14 cellular contexts compared by ENCODE assay signal in genomic region chr17:40497704-40498103, GRCh38. TPM values are rescaled to one million over a fixed set of nuclear protein-coding genes. Genes with fewer than 3 reads are reported as not detected.
DNase-seq lines count a peak whose midpoint lies in the region; ATAC-seq and TF ChIP-seq lines count a peak whose summit lies in the region.
"Had no signal": no experiment of that assay in that cellular context is flagged by ENCODE, and none has a peak within 500 bp of the region (broad histone marks: within the 10 kb centered on the region; RNA-seq: fewer than 3 reads in every experiment).

No MANE protein-coding gene starts in this region.

- intact Hi-C loops in HCT116 (cut with micrococcal nuclease) (no loop called here), lower lobe of right lung (cut with DNase I) (no loop called here)
- intact Hi-C loops in CD4-positive, alpha-beta memory T cell (cut with micrococcal nuclease) = no loop called here

- in situ Hi-C loops in G401 (cut with HindIII; ENCODE audit: low sequenced_read_pairs) = no loop called here

- H3K4me3 Mint-ChIP-seq in CD4-positive, alpha-beta memory T cell = no peak overlapping the region
- H3K4me3 Mint-ChIP-seq: activated CD4-positive, alpha-beta T cell treated with anti-CD3 and anti-CD28 coated beads for 36 hours; activated T-helper 1 cell treated with anti-CD3 and anti-CD28 coated beads, Interleukin-12 subunit alpha, Interleukin-12 subunit beta, Interleukin-2, Interleukin-4 antibody, amounts not matched to agents 30 ng/mL and 10 ng/mL and 1 ng/mL, durations not matched to agents 14 hours and 24 hours and 36 hours had no signal

- no peak overlapping the region for H3K9ac ChIP-seq in HCT116 (ENCODE audit: low read length)

- H3K36me3 ChIP-seq in HCT116 (ENCODE audit: control insufficient read depth in 1 of 2, insufficient read depth in 2 of 2, low read length in 2 of 2) (peaks cover 19 to 28% of the 10 kb centered on the region in 2 experiments), lower lobe of right lung (no peaks in the 10 kb centered on the region), upper lobe of left lung (no peaks in the 10 kb centered on the region)
- H3K36me3 ChIP-seq in CD4-positive, alpha-beta memory T cell (ENCODE audit: insufficient read depth, low read length) = no peaks in the 10 kb centered on the region

- 87 to 93% methylated on average over 2 of the region's 2 CpGs for WGBS in upper lobe of left lung, 2 donors

- H3K9me3 ChIP-seq in HCT116 (ENCODE audit: control insufficient read depth in 1 of 2, insufficient read depth in 1 of 2, low read depth in 1 of 2, low read length in 2 of 2) (no peaks in the 10 kb centered on the region), lower lobe of right lung (no peaks in the 10 kb centered on the region), upper lobe of left lung (no peaks in the 10 kb centered on the region)
- H3K9me3 ChIP-seq in CD4-positive, alpha-beta memory T cell (ENCODE audit: control insufficient read depth in 1 of 2, low read length in 2 of 2) = no peaks in the 10 kb centered on the region

- H2AFZ ChIP-seq in HCT116 (ENCODE audit: low read depth, low read length, poor library complexity, severe bottlenecking) = no peak overlapping the region

- DNase-seq in HCT116 (ENCODE audit: low read depth, low spot score) (no peak), cardiac fibroblast (ENCODE audit: low read depth in 2 of 2) (peak; percentile 61 to 81), lower lobe of right lung (no peak), upper lobe of left lung (no peak), caudate nucleus (lab: John Stamatoyannopoulos, UW) (no peak), G401 (ENCODE audit: low spot score) (no peak)
- DNase-seq in CD4-positive, alpha-beta memory T cell = no peak
- DNase-seq: activated CD4-positive, alpha-beta T cell treated with anti-CD3 and anti-CD28 coated beads for 36 hours; OCI-M1; stimulated activated CD4-positive, alpha-beta T cell treated with anti-CD3 and anti-CD28 coated beads, Interleukin-2, amount 100 ng/mL, for 48 hours; stimulated activated naive CD4-positive, alpha-beta T cell had no signal

- TF ChIP-seq POLR2A in HCT116 (IDR thresholded peaks at IDR 0.05; ENCODE audit: borderline replicate concordance, extremely low read depth, insufficient read depth, insufficient read length) = no peak
- TF ChIP-seq POLR2A in upper lobe of left lung (IDR thresholded peaks at IDR 0.05) = no peak

- peaks cover 0 to 3% (median 0%) of the 10 kb centered on the region in 4 donors for H3K4me1 Mint-ChIP-seq in CD4-positive, alpha-beta memory T cell

- TF ChIP-seq CTCF in HCT116 (IDR thresholded peaks at IDR 0.05 in 2 of 3, conservative IDR thresholded peaks at IDR 0.05 in 1 of 3; ENCODE audit: borderline replicate concordance in 1 of 3, insufficient read depth in 1 of 3, low read depth in 2 of 3, low read length in 2 of 3) (no peak), cardiac fibroblast (IDR thresholded peaks at IDR 0.05; ENCODE audit: low read depth, low read length) (no peak), lower lobe of right lung (IDR thresholded peaks at IDR 0.05) (no peak), upper lobe of left lung (IDR thresholded peaks at IDR 0.05) (no peak)

- no TSS peak for BruUV-seq in HCT116 (replicated peaks; lab: Mats Ljungman, UMichigan)

- ATAC-seq in HCT116 (no peak), lower lobe of right lung (no peak), upper lobe of left lung (ENCODE audit: low FRiP score in 2 of 2) (peak in 1 of 2 donors; percentile 23)
- ATAC-seq: activated CD4-positive, alpha-beta T cell treated with anti-CD3 and anti-CD28 coated beads for 36 hours had no signal

- peaks cover 61% of the 10 kb centered on the region for H3K79me2 ChIP-seq in HCT116 (ENCODE audit: insufficient read depth, low read length)

- no peak for TF ChIP-seq EP300 in upper lobe of left lung (IDR thresholded peaks at IDR 0.05)

- H4K20me1 ChIP-seq in HCT116 (ENCODE audit: insufficient read depth) = no peaks in the 10 kb centered on the region

- peak overlapping the region; percentile 99; the same call in 1 of the 2 replicates for H3K4me2 ChIP-seq in HCT116 (ENCODE audit: low read length)

- CTCF ChIA-PET in HCT116 (lab: Charles Lee) = interaction anchor here (0.9 to 3.0 kb wide), 3 partner anchors 21 to 62 kb away, joined by 3 to 17 read pairs (median 4); no protein-coding TSS in a partner anchor
- CTCF ChIA-PET in CD4-positive, alpha-beta memory T cell (lab: Charles Lee; ENCODE audit: partially characterized antibody) = interaction anchor here (1.0 to 1.2 kb wide), 5 partner anchors 21 to 46 kb away, joined by 3 to 5 read pairs (median 4); no protein-coding TSS in a partner anchor

- H3K4me1 ChIP-seq in HCT116 (ENCODE audit: control insufficient read depth in 1 of 2, insufficient read depth in 2 of 2, low read length in 2 of 2) (peaks cover 27 to 54% of the 10 kb centered on the region in 2 experiments), lower lobe of right lung (peaks cover 29% of the 10 kb centered on the region), upper lobe of left lung (peaks cover 14 to 30% (median 17%) of the 10 kb centered on the region in 4 donors)
- H3K4me1 ChIP-seq in CD4-positive, alpha-beta memory T cell (ENCODE audit: insufficient read depth, low read length) = no peaks in the 10 kb centered on the region

- no peaks in the 10 kb centered on the region for H3K36me3 Mint-ChIP-seq in CD4-positive, alpha-beta memory T cell

- RAD21 ChIA-PET in HCT116 (lab: Charles Lee; ENCODE audit: low non-redundant PET in 1 of 2, low total read pairs in 2 of 2, uncharacterized antibody in 2 of 2, unreplicated experiment in 2 of 2) = interaction anchor here in 1 of 2 experiments (0.6 kb wide), 1 partner anchor 16 kb away, joined by 3 read pairs; no protein-coding TSS in a partner anchor

- no peaks in the 10 kb centered on the region for H3K9me2 ChIP-seq in HCT116 (ENCODE audit: insufficient read depth)

- no peak overlapping the region for H3K4me3 ChIP-seq in HCT116 (replicated peaks in 1 of 2; ENCODE audit: low read depth in 1 of 2, low read length in 2 of 2)
- H3K4me3 ChIP-seq in cardiac fibroblast (replicated peaks in 1 of 2; ENCODE audit: low read depth in 2 of 2, low read length in 2 of 2) = no peak overlapping the region
- no peak overlapping the region for H3K4me3 ChIP-seq in lower lobe of right lung
- no peak overlapping the region for H3K4me3 ChIP-seq in upper lobe of left lung
- no peak overlapping the region for H3K4me3 ChIP-seq in CD4-positive, alpha-beta memory T cell (ENCODE audit: low read length in 2 of 2)

- H3K27ac Mint-ChIP-seq in CD4-positive, alpha-beta memory T cell = no peak overlapping the region
- H3K27ac Mint-ChIP-seq: activated CD4-positive, alpha-beta T cell treated with anti-CD3 and anti-CD28 coated beads for 36 hours; activated T-helper 1 cell treated with anti-CD3 and anti-CD28 coated beads, Interleukin-12 subunit alpha, Interleukin-12 subunit beta, Interleukin-2, Interleukin-4 antibody, amounts not matched to agents 30 ng/mL and 10 ng/mL and 1 ng/mL, durations not matched to agents 14 hours and 24 hours and 36 hours had no signal

- H3K27ac ChIP-seq in HCT116 (ENCODE audit: low read depth, low read length) (no peak overlapping the region), lower lobe of right lung (peak overlapping the region; percentile 46), upper lobe of left lung (peak overlapping the region; percentile 57 to 69 (median 66)), caudate nucleus (ENCODE audit: low read depth, low read length) (no peak overlapping the region)
- no peak overlapping the region for H3K27ac ChIP-seq in CD4-positive, alpha-beta memory T cell (ENCODE audit: low read depth, low read length)
- H3K27ac ChIP-seq: HL-60 had no signal

- H3K27me3 Mint-ChIP-seq in CD4-positive, alpha-beta memory T cell = no peaks in the 10 kb centered on the region

- H3K27me3 ChIP-seq in HCT116 (ENCODE audit: insufficient read depth, low read length) (no peaks in the 10 kb centered on the region), lower lobe of right lung (ENCODE audit: low read depth) (no peaks in the 10 kb centered on the region), upper lobe of left lung (no peaks in the 10 kb centered on the region)
- H3K27me3 ChIP-seq in CD4-positive, alpha-beta memory T cell (ENCODE audit: insufficient read depth, low read length) = no peaks in the 10 kb centered on the region

- H3K9me3 Mint-ChIP-seq in CD4-positive, alpha-beta memory T cell = no peaks in the 10 kb centered on the region
- H3K9me3 Mint-ChIP-seq: activated T-helper 1 cell treated with anti-CD3 and anti-CD28 coated beads, Interleukin-12 subunit alpha, Interleukin-12 subunit beta, Interleukin-2, Interleukin-4 antibody, amounts not matched to agents 30 ng/mL and 10 ng/mL and 1 ng/mL, durations not matched to agents 14 hours and 24 hours and 36 hours had no signal

- TF ChIP-seq RAD21 in HCT116 (IDR thresholded peaks at IDR 0.05; ENCODE audit: low read depth) = no peak

- POLR2A ChIA-PET in HCT116 (lab: Charles Lee) = interaction anchor here (1.2 to 3.3 kb wide), 3 partner anchors 10 to 33 kb away, joined by 3 to 11 read pairs (median 3); no protein-coding TSS in a partner anchor
- POLR2A ChIA-PET in CD4-positive, alpha-beta memory T cell (lab: Charles Lee; ENCODE audit: partially characterized antibody) = interaction anchor here (0.6 to 1.4 kb wide), 7 partner anchors 17 to 824 kb away, joined by 3 to 4 read pairs (median 3); no protein-coding TSS in a partner anchor

TF ChIP-seq in HCT116, 20 proteins besides CTCF, POLR2A, EP300 and RAD21 (continues in another document):
- TF ChIP-seq ELF1 (IDR thresholded peaks at IDR 0.05; ENCODE audit: borderline replicate concordance, low read depth) = no peak
- no peak for TF ChIP-seq YY1 (IDR thresholded peaks at IDR 0.05; ENCODE audit: extremely low read depth, insufficient replicate concordance, low read depth, low read length)
- no peak for TF ChIP-seq TCF7L2 (IDR thresholded peaks at IDR 0.05; ENCODE audit: borderline replicate concordance, extremely low read depth, insufficient read depth, insufficient read length)
- no peak for TF ChIP-seq CEBPB (IDR thresholded peaks at IDR 0.05; ENCODE audit: low read depth)

RNA-seq across cellular contexts. Expression of gene TNS4, which starts 3.7 kb away (rescaled TPM):
- total RNA-seq in HCT116 (2021; ENCODE audit: unreplicated experiment) = 36.6 TPM
- polyA plus RNA-seq in HCT116 (2012) = 7.4 and 9.3 TPM in 2 replicates
- 0.68 TPM for total RNA-seq in lower lobe of right lung
- total RNA-seq in upper lobe of left lung = 1 to 10 TPM in 4 of 6 donors, under 1 TPM in 1, not detected in 1; 0.54 to 5.1 (median 1.1) TPM
- 1 to 10 TPM in 1 of 2 experiments, under 1 TPM in 1; 0.25 to 1.8 TPM for total RNA-seq in CD4-positive, alpha-beta memory T cell
- polyA plus RNA-seq in CD4-positive, alpha-beta memory T cell = under 1 TPM; 0.18 to 0.33 TPM
- not detected in 2 replicates for total RNA-seq in G401 (2014; rRNA removed; shearing (Covaris generic))
- total RNA-seq: pulmonary artery endothelial cell had no signal

RNA-seq across cellular contexts. Expression of gene IGFBP4, which starts 54.5 kb away (rescaled TPM):
- total RNA-seq in HCT116 (2021; ENCODE audit: unreplicated experiment) = 2.0 TPM
- polyA plus RNA-seq in HCT116 (2012) = 0.34 TPM in 1 of 2 replicates, not detected in the other
- 371 TPM for total RNA-seq in lower lobe of right lung
- 100 to 1,000 TPM in 4 of 6 donors, 10 to 100 TPM in 2; 80.7 to 524 (median 169) TPM for total RNA-seq in upper lobe of left lung
- total RNA-seq in CD4-positive, alpha-beta memory T cell = 1 to 10 TPM; 5.3 to 5.8 TPM
- 1 to 10 TPM; 3.3 to 6.1 TPM for polyA plus RNA-seq in CD4-positive, alpha-beta memory T cell
- 44.6 and 46.2 TPM in 2 replicates for total RNA-seq in G401 (2014; rRNA removed; shearing (Covaris generic))

Comparison
In these comparisons a context has a peak if more than half of its experiments do, and no peak if none do; other contexts are left out.
1. DNase-seq: peak in cardiac fibroblast (2 of 2); none in HCT116 (single experiment), lower lobe of right lung (single experiment), upper lobe of left lung (0 of 2), caudate nucleus (0 of 61), CD4-positive, alpha-beta memory T cell (0 of 5) and G401 (single experiment).
2. H3K27ac ChIP-seq: peak in lower lobe of right lung (single experiment) and upper lobe of left lung (4 of 4); none in HCT116 (single experiment), caudate nucleus (single experiment) and CD4-positive, alpha-beta memory T cell (single experiment).